In the genomic region with DNA sequence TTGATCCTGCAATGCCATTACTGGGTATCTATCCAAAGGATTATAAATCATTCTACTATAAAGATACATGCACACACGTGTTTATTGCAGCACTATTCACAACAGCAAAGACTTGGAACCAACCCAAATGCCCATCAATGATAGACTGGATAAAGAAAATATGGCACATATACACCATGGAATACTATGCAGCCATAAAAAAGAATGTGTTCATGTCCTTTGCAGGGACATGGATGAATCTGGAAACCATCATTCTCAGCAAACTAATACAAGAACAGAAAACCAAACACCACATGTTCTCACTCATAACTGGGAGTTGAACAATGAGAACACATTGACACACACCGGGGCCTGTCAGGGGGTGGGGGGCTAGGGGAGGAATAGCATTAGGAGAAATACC, we compare ENCODE assay signal across 4 cellular contexts. TPM values are rescaled to one million over a fixed set of nuclear protein-coding genes. Genes with fewer than 3 reads are reported as not detected.
"Had no signal": no experiment of that assay in that cellular context is flagged by ENCODE, and none has a peak within 500 bp of the region (broad histone marks: within the 10 kb centered on the region; RNA-seq: fewer than 3 reads in every experiment).

No MANE protein-coding gene starts in this region.

RNA-seq across cellular contexts. Expression of a gene that starts 4.9 kb away (rescaled TPM):
- total RNA-seq: HepG2, HT-29, HT1080, IMR-90 had no signal
- polyA plus RNA-seq: HepG2, IMR-90 had no signal

RNA-seq across cellular contexts. Expression of a gene that starts 26.7 kb away (rescaled TPM):
- total RNA-seq: HT-29, HT1080 had no signal
